Comparison of ENCODE assay signal across 10 cellular contexts in the genomic region with DNA sequence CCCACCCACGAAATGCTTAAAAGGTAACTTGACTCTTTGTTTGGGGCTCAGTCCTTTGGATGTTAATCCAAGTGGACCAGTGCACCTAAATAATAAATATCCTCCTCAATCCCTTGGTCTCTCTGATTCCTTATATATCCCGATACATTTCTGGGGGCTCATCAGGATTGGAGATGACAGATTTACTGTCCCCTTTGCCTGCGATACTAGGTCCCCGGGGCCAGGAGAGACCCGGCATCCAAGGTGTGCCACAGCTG. TPM values are rescaled to one million over a fixed set of nuclear protein-coding genes. Genes with fewer than 3 reads are reported as not detected.
DNase-seq lines count a peak whose midpoint lies in the region; ATAC-seq and TF ChIP-seq lines count a peak whose summit lies in the region.
"Had no signal": no experiment of that assay in that cellular context is flagged by ENCODE, and none has a peak within 500 bp of the region (broad histone marks: within the 10 kb centered on the region; RNA-seq: fewer than 3 reads in every experiment).

No MANE protein-coding gene starts in this region.

- 18 to 57% methylated on average over 5 of the region's 5 CpGs for WGBS in sigmoid colon, 2 donors

- TF ChIP-seq EP300 in sigmoid colon (IDR thresholded peaks at IDR 0.05), result no peak

- H3K4me2 ChIP-seq in OCI-LY3 (ENCODE audit: low read length) (peak overlapping the region; percentile 87), fibroblast of lung (ENCODE audit: extremely low read depth, insufficient read depth, low read length) (peak overlapping the region; percentile 85), MM.1S (ENCODE audit: low read depth, low read length) (no peak overlapping the region)

- H3F3A ChIP-seq in MM.1S (ENCODE audit: insufficient read depth, low read length), result no peaks in the 10 kb centered on the region

- H3K4me3 ChIP-seq in OCI-LY3 (ENCODE audit: low read length), result peak overlapping the region; percentile 80
- peak overlapping the region in 2 of 4 experiments; percentile 73 to 88 for H3K4me3 ChIP-seq in fibroblast of lung (replicated peaks in 1 of 4; ENCODE audit: control extremely low read depth in 1 of 4, insufficient read depth in 1 of 4, low read depth in 3 of 4, low read length in 4 of 4)
- H3K4me3 ChIP-seq in sigmoid colon, result peak overlapping the region; percentile 45 to 65 (median 59)
- no peak overlapping the region for H3K4me3 ChIP-seq in MM.1S (ENCODE audit: low read length)

- no peaks in the 10 kb centered on the region for H3K9me2 ChIP-seq in MM.1S (replicated peaks; ENCODE audit: insufficient read depth, low read length)

- H2AFZ ChIP-seq in OCI-LY3 (ENCODE audit: low read depth, low read length), result peak overlapping the region; percentile 22; the same call in 1 of the 2 replicates
- H2AFZ ChIP-seq in fibroblast of lung (ENCODE audit: low read length), result peak overlapping the region; percentile 100
- no peak overlapping the region for H2AFZ ChIP-seq in MM.1S (ENCODE audit: low read length)

- H3K9me3 ChIP-seq in OCI-LY3 (ENCODE audit: insufficient read depth, low read length) (no peaks in the 10 kb centered on the region), fibroblast of lung (ENCODE audit: control insufficient read depth, insufficient read depth, low read depth, low read length) (no peaks in the 10 kb centered on the region), sigmoid colon (no peaks in the 10 kb centered on the region), MM.1S (replicated peaks; ENCODE audit: insufficient read depth, low read length) (no peaks in the 10 kb centered on the region)

- H3K36me3 ChIP-seq in OCI-LY3 (replicated peaks; ENCODE audit: low read depth, low read length), result no peaks in the 10 kb centered on the region
- no peaks in the 10 kb centered on the region for H3K36me3 ChIP-seq in fibroblast of lung (ENCODE audit: control insufficient read depth, insufficient read depth, low read length)
- H3K36me3 ChIP-seq in sigmoid colon, result no peaks in the 10 kb centered on the region
- no peaks in the 10 kb centered on the region for H3K36me3 ChIP-seq in MM.1S (replicated peaks; ENCODE audit: insufficient read depth, low read length)

- H3K27me3 ChIP-seq in OCI-LY3 (ENCODE audit: low read depth, low read length) (no peaks in the 10 kb centered on the region), fibroblast of lung (ENCODE audit: control insufficient read depth, insufficient read depth, low read length) (no peaks in the 10 kb centered on the region), sigmoid colon (no peaks in the 10 kb centered on the region), MM.1S (replicated peaks; ENCODE audit: insufficient read depth, low read length) (peaks cover 95% of the 10 kb centered on the region)

- H3K9ac ChIP-seq in OCI-LY3 (ENCODE audit: low read length), result peak overlapping the region; percentile 90
- no peak overlapping the region for H3K9ac ChIP-seq in fibroblast of lung (ENCODE audit: insufficient read depth, low read length)
- no peak overlapping the region for H3K9ac ChIP-seq in MM.1S (ENCODE audit: low read length)

- no peak for TF ChIP-seq POLR2A in sigmoid colon (IDR thresholded peaks at IDR 0.05)

- DNase-seq in DMS79 (lab: John Stamatoyannopoulos, UW), result peak; percentile 35
- no peak for DNase-seq in fibroblast of lung (ENCODE audit: low read depth in 2 of 2)
- DNase-seq in sigmoid colon, result no peak
- DNase-seq in 8988T, result no peak
- no peak for DNase-seq in MM.1S

- H3K4me1 ChIP-seq in OCI-LY3 (ENCODE audit: low read length), result peaks cover 71% of the 10 kb centered on the region
- H3K4me1 ChIP-seq in fibroblast of lung (ENCODE audit: control insufficient read depth, extremely low read depth, insufficient read depth, low read length), result peaks cover 9% of the 10 kb centered on the region
- H3K4me1 ChIP-seq in sigmoid colon, result peaks cover 0 to 35% (median 31%) of the 10 kb centered on the region in 4 donors
- 0 out of 2 replicates have a peak, but pooled peaks cover 4% of the 10 kb centered on the region for H3K4me1 ChIP-seq in MM.1S (ENCODE audit: low read length)

- H3K27ac ChIP-seq in OCI-LY3 (ENCODE audit: low read length) (peak overlapping the region; percentile 95), fibroblast of lung (ENCODE audit: insufficient read depth, low read length) (no peak overlapping the region), sigmoid colon (peak overlapping the region; percentile 89 to 94 (median 90)), MM.1S (ENCODE audit: low read length) (no peak overlapping the region)

- TF ChIP-seq CTCF in OCI-LY3 (IDR thresholded peaks at IDR 0.05; ENCODE audit: low read depth, low read length) (no peak), fibroblast of lung (conservative IDR thresholded peaks at IDR 0.05 in 1 of 2, IDR thresholded peaks at IDR 0.05 in 1 of 2; ENCODE audit: low read depth in 1 of 2, low read length in 2 of 2) (no peak), sigmoid colon (IDR thresholded peaks at IDR 0.05) (no peak), MM.1S (IDR thresholded peaks at IDR 0.05; ENCODE audit: low read length) (no peak)

- H4K20me1 ChIP-seq in OCI-LY3 (ENCODE audit: insufficient read depth, low read length) (no peaks in the 10 kb centered on the region), fibroblast of lung (ENCODE audit: control insufficient read depth, extremely low read depth, insufficient read depth, low read length) (no peaks in the 10 kb centered on the region), MM.1S (ENCODE audit: insufficient read depth, low read length) (peaks cover 4% of the 10 kb centered on the region)

- intact Hi-C loops in sigmoid colon (cut with DNase I), result loop anchor here (5.0 to 10.0 kb wide), 3 partner anchors 249 to 811 kb away; partner anchors contain the start of genes MAGOHB, SMIM10L1 and YBX3

- H3K79me2 ChIP-seq in OCI-LY3 (ENCODE audit: low read length), result no peaks in the 10 kb centered on the region
- H3K79me2 ChIP-seq in fibroblast of lung (ENCODE audit: control insufficient read depth, insufficient read depth, low read length), result no peaks in the 10 kb centered on the region
- no peaks in the 10 kb centered on the region for H3K79me2 ChIP-seq in MM.1S (ENCODE audit: low read length)

- ATAC-seq in HG02763 (IDR thresholded peaks at IDR 0.05; ENCODE audit: unreplicated experiment), result no peak
- ATAC-seq in HG03135 (IDR thresholded peaks at IDR 0.05; ENCODE audit: unreplicated experiment), result no peak

RNA-seq across cellular contexts. Expression of gene KLRK1, which starts 26.2 kb away (rescaled TPM):
- total RNA-seq in fibroblast of lung (not detected in 2 replicates), sigmoid colon (1 to 10 TPM in 2 of 4 donors, under 1 TPM in 1, not detected in 1; 0.33 to 1.8 (median 1.7) TPM)
- polyA plus RNA-seq in fibroblast of lung (not detected in 2 replicates), sigmoid colon (10 to 100 TPM in 1 of 3 donors, 1 to 10 TPM in 1, not detected in 1; 2.4 to 16.0 TPM)
- polyA plus RNA-seq in fibroblast of lung (2012), result not detected in 2 replicates
- not detected in 2 replicates for polyA minus RNA-seq in fibroblast of lung (ENCODE audit: low replicate concordance)
- total RNA-seq: lung microvascular endothelial cell, NCI-H460 had no signal

RNA-seq across cellular contexts. Expression of gene KLRC4, which starts 46.0 kb away (rescaled TPM):
- total RNA-seq in fibroblast of lung, result not detected in 2 replicates
- polyA plus RNA-seq in fibroblast of lung, result not detected in 2 replicates
- polyA plus RNA-seq in fibroblast of lung (2012), result not detected in 2 replicates
- not detected in 2 replicates for polyA minus RNA-seq in fibroblast of lung (ENCODE audit: low replicate concordance)
- under 1 TPM in 1 of 4 donors, not detected in 3; 0.54 TPM for total RNA-seq in sigmoid colon
- under 1 TPM in 1 of 3 donors, not detected in 2; 0.23 TPM for polyA plus RNA-seq in sigmoid colon
- total RNA-seq: lung microvascular endothelial cell, NCI-H460 had no signal

RNA-seq across cellular contexts. Expression of gene KLRD1, which starts 55.9 kb away (rescaled TPM):
- 0.17 and 0.26 TPM in 2 replicates for total RNA-seq in fibroblast of lung
- polyA plus RNA-seq in fibroblast of lung, result under 0.01 and 0.06 TPM in 2 replicates
- polyA plus RNA-seq in fibroblast of lung (2012), result 0.14 TPM in 1 of 2 replicates, not detected in the other
- polyA minus RNA-seq in fibroblast of lung (ENCODE audit: low replicate concordance), result not detected in 2 replicates
- total RNA-seq in sigmoid colon, result 1 to 10 TPM in 2 of 4 donors, under 1 TPM in 2; 0.54 to 3.6 (median 1.2) TPM
- 1 to 10 TPM in 1 of 3 donors, under 1 TPM in 1, not detected in 1; 0.60 to 2.5 TPM for polyA plus RNA-seq in sigmoid colon
- total RNA-seq: NCI-H460 had no signal

RNA-seq across cellular contexts. Expression of gene KLRC3, which starts 56.8 kb away (rescaled TPM):
- total RNA-seq in fibroblast of lung (not detected in 2 replicates), sigmoid colon (not detected)
- polyA plus RNA-seq in fibroblast of lung (not detected in 2 replicates), sigmoid colon (1 to 10 TPM in 1 of 3 donors, not detected in 2; 1.8 TPM)
- not detected in 2 replicates for polyA plus RNA-seq in fibroblast of lung (2012)
- not detected in 2 replicates for polyA minus RNA-seq in fibroblast of lung (ENCODE audit: low replicate concordance)
- total RNA-seq: lung microvascular endothelial cell, NCI-H460 had no signal

Comparison
In these comparisons a context has a peak if more than half of its experiments do, and no peak if none do; other contexts are left out.
1. H3K27ac ChIP-seq: peak in OCI-LY3 (single experiment) and sigmoid colon (4 of 4); none in fibroblast of lung (single experiment) and MM.1S (single experiment).